Comparison of ENCODE assay signal across 40 cellular contexts in genomic region chr1:56967355-56967754, GRCh38. TPM values are rescaled to one million over a fixed set of nuclear protein-coding genes. Genes with fewer than 3 reads are reported as not detected.
"Had no signal": no experiment of that assay in that cellular context is flagged by ENCODE, and none has a peak within 500 bp of the region (broad histone marks: within the 10 kb centered on the region; RNA-seq: fewer than 3 reads in every experiment).

No MANE protein-coding gene starts in this region.

- H3K27ac ChIP-seq: ascending aorta, cardiac muscle cell, VCaP had no signal

- H3K4me3 ChIP-seq: ascending aorta, cardiac muscle cell had no signal

- H3K4me1 ChIP-seq: ascending aorta had no signal

- FAIRE-seq: bronchial epithelial cell, TTC549 had no signal

- H3K9me3 ChIP-seq: ascending aorta had no signal

- H3K27ac Mint-ChIP-seq: activated B cell treated with CpG ODN at 0.5 μM for 24 hours; activated CD4-positive, alpha-beta memory T cell treated with anti-CD3 and anti-CD28 coated beads for 36 hours; activated CD4-positive, alpha-beta T cell treated with anti-CD3 and anti-CD28 coated beads, Interleukin-2, amount 10 ng/mL, durations not matched to agents 24 days and 14 days; activated CD8-positive, alpha-beta memory T cell treated with anti-CD3 and anti-CD28 coated beads, Interleukin-2, amount 10 ng/mL, durations not matched to agents 7 days and 5 days; activated CD8-positive, alpha-beta T cell treated with anti-CD3 and anti-CD28 coated beads, Interleukin-2, amount 10 ng/mL, durations not matched to agents 7 days and 5 days; activated naive CD4-positive, alpha-beta T cell treated with anti-CD3 and anti-CD28 coated beads, Interleukin-2, amount 10 ng/mL, durations not matched to agents 7 days and 5 days; activated naive CD4-positive, alpha-beta T cell treated with anti-CD3 and anti-CD28 coated beads, Interleukin-2, amount 50 U/mL, for 24 hours; activated naive CD8-positive, alpha-beta T cell; activated naive CD8-positive, alpha-beta T cell treated with anti-CD3 and anti-CD28 coated beads, Interleukin-2, amount 10 ng/mL, durations not matched to agents 7 days and 5 days; activated naive CD8-positive, alpha-beta T cell treated with anti-CD3 and anti-CD28 coated beads, Interleukin-2, amount 50 U/mL, for 24 hours; activated T-cell treated with anti-CD3 and anti-CD28 coated beads, Interleukin-2, amount 50 U/mL, for 24 hours; activated T-helper 2 cell treated with anti-CD3 and anti-CD28 coated beads, Interferon-gamma antibody, Interleukin-2, Interleukin-4, amounts not matched to agents 10 μg/mL and 5 μg/mL and 100 μg/mL, durations not matched to agents 14 hours and 24 hours and 36 hours; brain; T-helper 1 cell treated with Interleukin-12 subunit alpha and Interleukin-12 subunit beta and Interleukin-4 antibody, amounts not matched to agents 30 μg/mL and 1 μg/mL, for 36 hours; T-helper 2 cell treated with Interferon-gamma antibody and Interleukin-4, amounts not matched to agents 5 μg/mL and 100 μg/mL, for 36 hours had no signal

- H3K27me3 Mint-ChIP-seq: activated B cell treated with CpG ODN at 0.5 μM for 24 hours; activated CD4-positive, alpha-beta memory T cell treated with anti-CD3 and anti-CD28 coated beads for 36 hours; activated CD4-positive, alpha-beta T cell treated with anti-CD3 and anti-CD28 coated beads, Interleukin-2, amount 10 ng/mL, durations not matched to agents 24 days and 14 days; activated CD8-positive, alpha-beta memory T cell treated with anti-CD3 and anti-CD28 coated beads, Interleukin-2, amount 10 ng/mL, durations not matched to agents 7 days and 5 days; activated naive CD4-positive, alpha-beta T cell treated with anti-CD3 and anti-CD28 coated beads, Interleukin-2, amount 10 ng/mL, durations not matched to agents 7 days and 5 days; activated naive CD8-positive, alpha-beta T cell; activated naive CD8-positive, alpha-beta T cell treated with anti-CD3 and anti-CD28 coated beads, Interleukin-2, amount 10 ng/mL, durations not matched to agents 7 days and 5 days; activated T-cell treated with anti-CD3 and anti-CD28 coated beads, Interleukin-2, amount 50 U/mL, for 24 hours; brain; central memory CD8-positive, alpha-beta T cell had no signal

- H3K36me3 ChIP-seq: ascending aorta, cardiac muscle cell had no signal

- H3K4me3 Mint-ChIP-seq: activated B cell treated with CpG ODN at 0.5 μM for 24 hours; activated CD4-positive, alpha-beta memory T cell treated with anti-CD3 and anti-CD28 coated beads for 36 hours; activated CD4-positive, alpha-beta T cell treated with anti-CD3 and anti-CD28 coated beads, Interleukin-2, amount 10 ng/mL, durations not matched to agents 24 days and 14 days; activated CD8-positive, alpha-beta memory T cell treated with anti-CD3 and anti-CD28 coated beads, Interleukin-2, amount 10 ng/mL, durations not matched to agents 7 days and 5 days; activated CD8-positive, alpha-beta T cell treated with anti-CD3 and anti-CD28 coated beads, Interleukin-2, amount 10 ng/mL, durations not matched to agents 7 days and 5 days; activated naive CD4-positive, alpha-beta T cell treated with anti-CD3 and anti-CD28 coated beads, Interleukin-2, amount 10 ng/mL, durations not matched to agents 7 days and 5 days; activated naive CD4-positive, alpha-beta T cell treated with anti-CD3 and anti-CD28 coated beads, Interleukin-2, amount 50 U/mL, for 24 hours; activated naive CD8-positive, alpha-beta T cell; activated naive CD8-positive, alpha-beta T cell treated with anti-CD3 and anti-CD28 coated beads, Interleukin-2, amount 10 ng/mL, durations not matched to agents 7 days and 5 days; activated naive CD8-positive, alpha-beta T cell treated with anti-CD3 and anti-CD28 coated beads, Interleukin-2, amount 50 U/mL, for 24 hours; activated T-cell treated with anti-CD3 and anti-CD28 coated beads, Interleukin-2, amount 50 U/mL, for 24 hours; brain; central memory CD8-positive, alpha-beta T cell; T-helper 1 cell treated with Interleukin-12 subunit alpha and Interleukin-12 subunit beta and Interleukin-4 antibody, amounts not matched to agents 30 μg/mL and 1 μg/mL, for 36 hours; T-helper 2 cell treated with Interferon-gamma antibody and Interleukin-4, amounts not matched to agents 5 μg/mL and 100 μg/mL, for 36 hours had no signal

- H3K9me3 Mint-ChIP-seq: activated CD4-positive, alpha-beta memory T cell treated with anti-CD3 and anti-CD28 coated beads for 36 hours; activated CD4-positive, alpha-beta T cell treated with anti-CD3 and anti-CD28 coated beads, Interleukin-2, amount 10 ng/mL, durations not matched to agents 24 days and 14 days; activated naive CD8-positive, alpha-beta T cell treated with anti-CD3 and anti-CD28 coated beads, Interleukin-2, amount 10 ng/mL, durations not matched to agents 7 days and 5 days; activated T-helper 2 cell treated with anti-CD3 and anti-CD28 coated beads, Interferon-gamma antibody, Interleukin-2, Interleukin-4, amounts not matched to agents 10 μg/mL and 5 μg/mL and 100 μg/mL, durations not matched to agents 14 hours and 24 hours and 36 hours; brain; central memory CD8-positive, alpha-beta T cell; T-helper 1 cell treated with Interleukin-12 subunit alpha and Interleukin-12 subunit beta and Interleukin-4 antibody, amounts not matched to agents 30 μg/mL and 1 μg/mL, for 36 hours; T-helper 2 cell treated with Interferon-gamma antibody and Interleukin-4, amounts not matched to agents 5 μg/mL and 100 μg/mL, for 36 hours had no signal

- ATAC-seq: activated CD8-positive, alpha-beta memory T cell treated with anti-CD3 and anti-CD28 coated beads, Interleukin-2, amount 10 ng/mL, durations not matched to agents 7 days and 5 days; activated CD8-positive, alpha-beta T cell treated with anti-CD3 and anti-CD28 coated beads, Interleukin-2, amount 10 ng/mL, durations not matched to agents 7 days and 5 days; activated naive CD8-positive, alpha-beta T cell treated with anti-CD3 and anti-CD28 coated beads, Interleukin-2, amount 50 U/mL, for 24 hours had no signal

- H3K4me1 Mint-ChIP-seq: activated B cell treated with CpG ODN at 0.5 μM for 24 hours; activated CD4-positive, alpha-beta T cell treated with anti-CD3 and anti-CD28 coated beads, Interleukin-2, amount 10 ng/mL, durations not matched to agents 24 days and 14 days; activated CD8-positive, alpha-beta memory T cell treated with anti-CD3 and anti-CD28 coated beads, Interleukin-2, amount 10 ng/mL, durations not matched to agents 7 days and 5 days; activated naive CD4-positive, alpha-beta T cell treated with anti-CD3 and anti-CD28 coated beads, Interleukin-2, amount 10 ng/mL, durations not matched to agents 7 days and 5 days; activated naive CD4-positive, alpha-beta T cell treated with anti-CD3 and anti-CD28 coated beads, Interleukin-2, amount 50 U/mL, for 24 hours; activated naive CD8-positive, alpha-beta T cell treated with anti-CD3 and anti-CD28 coated beads, Interleukin-2, amount 10 ng/mL, durations not matched to agents 7 days and 5 days; activated naive CD8-positive, alpha-beta T cell treated with anti-CD3 and anti-CD28 coated beads, Interleukin-2, amount 50 U/mL, for 24 hours; central memory CD8-positive, alpha-beta T cell had no signal

- DNase-seq: activated B cell treated with CpG ODN at 0.5 μM for 24 hours; activated CD4-positive, alpha-beta memory T cell treated with anti-CD3 and anti-CD28 coated beads for 36 hours; activated CD4-positive, alpha-beta T cell treated with anti-CD3 and anti-CD28 coated beads for 4 hours; activated CD4-positive, alpha-beta T cell treated with anti-CD3 and anti-CD28 coated beads, Interleukin-2, amount 10 ng/mL, durations not matched to agents 24 days and 14 days; activated CD4-positive, alpha-beta T cell treated with anti-CD3 and anti-CD28 coated beads, Interleukin-2, amount 50 U/mL, for 1 hour; activated CD4-positive, alpha-beta T cell treated with anti-CD3 and anti-CD28 coated beads, Interleukin-2, amount 50 U/mL, for 4 hours; activated CD4-positive, CD25-positive, alpha-beta regulatory T cell treated with anti-CD3 and anti-CD28 coated beads, Interleukin-2, amount 50 U/mL, for 72 hours; activated CD8-positive, alpha-beta memory T cell treated with anti-CD3 and anti-CD28 coated beads for 24 hours; activated CD8-positive, alpha-beta memory T cell treated with anti-CD3 and anti-CD28 coated beads, Interleukin-2, amount 10 ng/mL, durations not matched to agents 7 days and 5 days; activated CD8-positive, alpha-beta memory T cell treated with anti-CD3 and anti-CD28 coated beads, Interleukin-2, amount 50 U/mL, for 48 hours; activated CD8-positive, alpha-beta T cell treated with anti-CD3 and anti-CD28 coated beads, Interleukin-2, amount 10 ng/mL, durations not matched to agents 7 days and 5 days; activated effector memory CD4-positive, alpha-beta T cell treated with Interleukin-2 at 50 U/mL for 16 hours; activated gamma-delta T cell; activated naive CD4-positive, alpha-beta T cell treated with anti-CD3 and anti-CD28 coated beads, Interleukin-2, amount 10 ng/mL, durations not matched to agents 7 days and 5 days; activated naive CD4-positive, alpha-beta T cell treated with Interleukin-2 at 50 U/mL for 16 hours; activated naive CD8-positive, alpha-beta T cell treated with anti-CD3 and anti-CD28 coated beads, Interleukin-2, amount 10 ng/mL, durations not matched to agents 7 days and 5 days; activated naive CD8-positive, alpha-beta T cell treated with anti-CD3 and anti-CD28 coated beads, Interleukin-2, amount 50 U/mL, for 24 hours; activated T-cell treated with anti-CD3 and anti-CD28 coated beads, Interleukin-2, amount 50 U/mL, for 24 hours; activated T-cell treated with anti-CD3 and anti-CD28 coated beads, Interleukin-2, amount 50 U/mL, for 48 hours; amygdala; anterior cingulate cortex; caudate nucleus; cerebellar nuclear complex; T-helper 1 cell; T-helper 2 cell; T-helper 9 cell had no signal

- H3K27me3 ChIP-seq: ascending aorta, cardiac muscle cell had no signal

- H3K36me3 Mint-ChIP-seq: activated CD4-positive, alpha-beta memory T cell treated with anti-CD3 and anti-CD28 coated beads for 36 hours; activated CD8-positive, alpha-beta memory T cell treated with anti-CD3 and anti-CD28 coated beads, Interleukin-2, amount 10 ng/mL, durations not matched to agents 7 days and 5 days; activated naive CD4-positive, alpha-beta T cell treated with anti-CD3 and anti-CD28 coated beads, Interleukin-2, amount 10 ng/mL, durations not matched to agents 7 days and 5 days; activated naive CD4-positive, alpha-beta T cell treated with anti-CD3 and anti-CD28 coated beads, Interleukin-2, amount 50 U/mL, for 24 hours; activated naive CD8-positive, alpha-beta T cell; activated naive CD8-positive, alpha-beta T cell treated with anti-CD3 and anti-CD28 coated beads, Interleukin-2, amount 10 ng/mL, durations not matched to agents 7 days and 5 days; brain had no signal

RNA-seq across cellular contexts. Expression of gene C8B, which starts 1.5 kb away (rescaled TPM):
- total RNA-seq: activated B cell treated with CpG ODN at 0.5 μM for 24 hours; activated CD4-positive, alpha-beta memory T cell treated with anti-CD3 and anti-CD28 coated beads for 36 hours; activated CD4-positive, alpha-beta T cell treated with anti-CD3 and anti-CD28 coated beads, Interleukin-2, amount 10 ng/mL, durations not matched to agents 24 days and 14 days; activated CD8-positive, alpha-beta memory T cell treated with anti-CD3 and anti-CD28 coated beads, Interleukin-2, amount 10 ng/mL, durations not matched to agents 7 days and 5 days; activated CD8-positive, alpha-beta T cell treated with anti-CD3 and anti-CD28 coated beads, Interleukin-2, amount 10 ng/mL, durations not matched to agents 7 days and 5 days; activated naive CD8-positive, alpha-beta T cell treated with anti-CD3 and anti-CD28 coated beads, Interleukin-2, amount 10 ng/mL, durations not matched to agents 7 days and 5 days; activated T-helper 2 cell treated with anti-CD3 and anti-CD28 coated beads, Interferon-gamma antibody, Interleukin-2, Interleukin-4, amounts not matched to agents 10 μg/mL and 5 μg/mL and 100 μg/mL, durations not matched to agents 14 hours and 24 hours and 36 hours; bronchial epithelial cell; cardiac muscle cell; chondrocyte had no signal
- polyA plus RNA-seq: adipose tissue, cardiac muscle cell had no signal
